ENCODE assay signal across 9 cellular contexts in the genomic region with DNA sequence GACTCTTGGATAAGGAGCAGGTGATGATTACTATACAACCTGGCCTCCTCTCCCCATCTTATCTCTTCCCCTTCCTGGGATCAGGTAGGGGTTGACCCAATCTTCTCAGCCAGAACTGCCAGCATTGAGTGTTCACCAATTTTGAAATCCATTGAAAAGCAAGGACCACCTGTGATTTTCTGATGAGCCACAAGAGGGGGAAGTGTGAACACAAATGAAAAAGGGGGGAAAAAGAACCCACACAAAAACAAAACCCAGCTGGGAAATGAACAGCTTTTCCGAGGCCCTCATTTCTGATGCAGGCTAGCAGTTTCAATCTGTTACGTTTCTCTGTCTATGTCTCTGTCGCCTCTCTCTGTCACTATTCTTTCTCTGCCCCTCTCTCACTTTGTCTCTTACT.
DNase-seq lines count a peak whose midpoint lies in the region; ATAC-seq and TF ChIP-seq lines count a peak whose summit lies in the region.
"Had no signal": no experiment of that assay in that cellular context is flagged by ENCODE, and none has a peak within 500 bp of the region (broad histone marks: within the 10 kb centered on the region; RNA-seq: fewer than 3 reads in every experiment).

No MANE protein-coding gene starts in this region.

- H3K36me3 ChIP-seq in heart left ventricle (no peaks in the 10 kb centered on the region), upper lobe of right lung (no peaks in the 10 kb centered on the region), ovary (no peaks in the 10 kb centered on the region)

- TF ChIP-seq EP300 in ovary (IDR thresholded peaks at IDR 0.05) = no peak

- H3K4me1 ChIP-seq in heart left ventricle (no peaks in the 10 kb centered on the region), upper lobe of right lung (no peaks in the 10 kb centered on the region), ovary (ENCODE audit: insufficient read depth) (no peaks in the 10 kb centered on the region)

- intact Hi-C loops in heart left ventricle (cut with DNase I) (no loop called here), Right ventricle myocardium inferior (cut with DNase I) (no loop called here), upper lobe of right lung (cut with DNase I) (no loop called here), ovary (cut with DNase I) (no loop called here)

- H3K4me3 ChIP-seq in heart left ventricle (no peak overlapping the region), epithelial cell of proximal tubule (ENCODE audit: low read depth, low read length) (no peak overlapping the region), upper lobe of right lung (no peak overlapping the region), ovary (no peak overlapping the region)

- H3K27ac ChIP-seq in heart left ventricle (no peak overlapping the region), upper lobe of right lung (no peak overlapping the region), ovary (no peak overlapping the region)

- TF ChIP-seq POLR2A in heart left ventricle (IDR thresholded peaks at IDR 0.05) = no peak
- no peak for TF ChIP-seq POLR2A in ovary (IDR thresholded peaks at IDR 0.05)

- H3K9me3 ChIP-seq in heart left ventricle = no peaks in the 10 kb centered on the region
- H3K9me3 ChIP-seq in upper lobe of right lung = no peaks in the 10 kb centered on the region
- H3K9me3 ChIP-seq in ovary = no peaks in the 10 kb centered on the region

- H3K27me3 ChIP-seq in heart left ventricle = peaks cover 0 to 3% (median 0%) of the 10 kb centered on the region in 9 donors
- H3K27me3 ChIP-seq in upper lobe of right lung = no peaks in the 10 kb centered on the region
- no peaks in the 10 kb centered on the region for H3K27me3 ChIP-seq in ovary

- 30 to 37% (median 32%) methylated on average over 3 of the region's 3 CpGs for WGBS in heart left ventricle, 4 donors
- WGBS in ovary, 3 donors = 4 to 7% (median 4%) methylated on average over 3 of the region's 3 CpGs

- ATAC-seq in heart left ventricle = no peak
- no peak for ATAC-seq in Right ventricle myocardium inferior
- no peak for ATAC-seq in upper lobe of right lung

- DNase-seq in heart left ventricle (no peak), Right ventricle myocardium inferior (ENCODE audit: missing footprints) (no peak), NCI-H526 treated with DMSO at 0.1 percent for 48 hours (lab: John Stamatoyannopoulos, UW) (peak; percentile 36), epithelial cell of proximal tubule (ENCODE audit: low read depth) (no peak), upper lobe of right lung (no peak), ovary (no peak), islet precursor cell (no peak)
- no peak for DNase-seq in activated CD4-positive, alpha-beta T cell treated with anti-CD3 and anti-CD28 coated beads, Interleukin-2, amount 50 U/mL, for 4 hours
- DNase-seq: COR-L47 had no signal

- TF ChIP-seq CTCF in heart left ventricle (IDR thresholded peaks at IDR 0.05) (peak in 11 of 12 donors; percentile 19 to 50 (median 28)), epithelial cell of proximal tubule (conservative IDR thresholded peaks at IDR 0.05; ENCODE audit: low read depth, low read length) (peak; percentile 49), upper lobe of right lung (IDR thresholded peaks at IDR 0.05) (peak; percentile 11), ovary (IDR thresholded peaks at IDR 0.05) (peak in 1 of 3 donors; percentile 7)
